ENCODE assay signal across 9 cellular contexts in genomic region chr16:11976850-11977205, GRCh38. TPM values are rescaled to one million over a fixed set of nuclear protein-coding genes. Genes with fewer than 3 reads are reported as not detected.
DNase-seq lines count a peak whose midpoint lies in the region; ATAC-seq, FAIRE-seq and TF ChIP-seq lines count a peak whose summit lies in the region.
"Had no signal": no experiment of that assay in that cellular context is flagged by ENCODE, and none has a peak within 500 bp of the region (broad histone marks: within the 10 kb centered on the region; RNA-seq: fewer than 3 reads in every experiment).

No MANE protein-coding gene starts in this region.

- H3K9ac ChIP-seq in astrocyte (ENCODE audit: low read length) = peak overlapping the region; percentile 96

- H3K36me3 ChIP-seq in astrocyte (ENCODE audit: insufficient read depth, low read length) (no peaks in the 10 kb centered on the region), transverse colon (no peaks in the 10 kb centered on the region)

- H3K27ac ChIP-seq in C4-2B (peak overlapping the region; percentile 75), astrocyte (ENCODE audit: low read depth, low read length) (peak overlapping the region; percentile 54), transverse colon (peak overlapping the region; percentile 85 to 95 (median 92))

- peak overlapping the region; percentile 67 for H2AFZ ChIP-seq in astrocyte (ENCODE audit: low read depth, low read length)

- peak; percentile 5 for ATAC-seq in HG02870 (IDR thresholded peaks at IDR 0.05; ENCODE audit: unreplicated experiment)
- ATAC-seq in GM21825 (IDR thresholded peaks at IDR 0.05; ENCODE audit: unreplicated experiment) = no peak

- H3K4me3 Mint-ChIP-seq in astrocyte (ENCODE audit: unreplicated experiment) = peak overlapping the region; percentile 98

- H3K79me2 ChIP-seq in astrocyte (ENCODE audit: insufficient read depth, low read length) = peaks cover 39% of the 10 kb centered on the region

- peak overlapping the region; percentile 99 for H3K4me2 ChIP-seq in astrocyte (ENCODE audit: low read length)

- H3K9me3 Mint-ChIP-seq in astrocyte (ENCODE audit: unreplicated experiment) = no peaks in the 10 kb centered on the region

- H3K27me3 ChIP-seq in astrocyte (ENCODE audit: insufficient read depth, low read length) (no peaks in the 10 kb centered on the region), transverse colon (no peaks in the 10 kb centered on the region)

- FAIRE-seq in astrocyte (lab: Jason Lieb, UNC) = no peak

- 0 to 2% methylated on average over 8 to 19 of the region's 19 CpGs for WGBS in lower leg skin, 2 donors
- WGBS in transverse colon (ENCODE audit: low coverage in 1 of 2), 2 donors = 0 to 2% methylated on average over 7 to 14 of the region's 19 CpGs

- H3K27ac Mint-ChIP-seq in astrocyte (ENCODE audit: unreplicated experiment) = peak overlapping the region; percentile 84

- TF ChIP-seq POLR2A in lower leg skin (IDR thresholded peaks at IDR 0.05) = no peak
- no peak for TF ChIP-seq POLR2A in transverse colon (IDR thresholded peaks at IDR 0.05)

- H4K20me1 ChIP-seq in astrocyte (ENCODE audit: insufficient read depth, low read length) = peaks cover 12% of the 10 kb centered on the region

- intact Hi-C loops in lower leg skin (cut with DNase I; ENCODE audit: low total_unique reads) = no loop called here
- intact Hi-C loops in transverse colon (cut with DNase I; ENCODE audit: low total_unique reads) = loop anchor here (5.0 kb wide), 1 partner anchor 60 kb away; the partner anchor contains the start of gene GSPT1

- no peak for TF ChIP-seq EP300 in transverse colon (IDR thresholded peaks at IDR 0.05; ENCODE audit: low read depth)

- no peak for TF ChIP-seq CTCF in C4-2B (conservative IDR thresholded peaks at IDR 0.05)
- no peak for TF ChIP-seq CTCF in astrocyte (IDR thresholded peaks at IDR 0.05; ENCODE audit: insufficient read depth, low read depth, low read length)
- TF ChIP-seq CTCF in lower leg skin (IDR thresholded peaks at IDR 0.05) = no peak
- no peak for TF ChIP-seq CTCF in transverse colon (IDR thresholded peaks at IDR 0.05)

- H3K4me1 ChIP-seq in astrocyte (ENCODE audit: insufficient read depth, low read length) = peaks cover 14% of the 10 kb centered on the region
- peaks cover 0 to 28% (median 21%) of the 10 kb centered on the region in 4 donors for H3K4me1 ChIP-seq in transverse colon

- H3K36me3 Mint-ChIP-seq in astrocyte (ENCODE audit: low read depth, unreplicated experiment) = no peaks in the 10 kb centered on the region

- peak overlapping the region; percentile 94 for H3K4me3 ChIP-seq in astrocyte (ENCODE audit: insufficient read depth, low read depth, low read length)
- H3K4me3 ChIP-seq in lower leg skin (ENCODE audit: low read depth, poor library complexity, severe bottlenecking) = peak overlapping the region; percentile 72
- peak overlapping the region; percentile 84 to 100 (median 100) for H3K4me3 ChIP-seq in transverse colon

- H3K4me1 Mint-ChIP-seq in astrocyte (ENCODE audit: low read depth, unreplicated experiment) = peaks cover 7% of the 10 kb centered on the region

- no peaks in the 10 kb centered on the region for H3K27me3 Mint-ChIP-seq in astrocyte (ENCODE audit: low read depth, unreplicated experiment)

- H3K9me3 ChIP-seq in astrocyte (ENCODE audit: insufficient read depth, low read depth, low read length) (no peaks in the 10 kb centered on the region), transverse colon (no peaks in the 10 kb centered on the region)

- DNase-seq in astrocyte (ENCODE audit: low read depth) (no peak), lower leg skin (ENCODE audit: low spot score in 2 of 2) (no peak), transverse colon (no peak), RKO (ENCODE audit: low spot score) (no peak), AML-193 (lab: John Stamatoyannopoulos, UW) (no peak)

- in situ Hi-C loops in transverse colon (cut with MboI; ENCODE audit: low pct_ligation_motif_present in 1 of 4, low pct_unique_long_range_greater_than_20kb in 1 of 4, low sequenced_read_pairs in 3 of 4) = no loop called here

RNA-seq across cellular contexts. Expression of gene SNX29, which starts 0.3 kb away (rescaled TPM):
- total RNA-seq in astrocyte (11.3 and 14.8 TPM in 2 replicates), lower leg skin (10 to 100 TPM; 19.3 to 24.8 (median 23.9) TPM), transverse colon (10 to 100 TPM; 18.1 to 36.3 (median 20.1) TPM)

RNA-seq across cellular contexts. Expression of gene TNFRSF17, which starts 11.8 kb away (rescaled TPM):
- total RNA-seq in astrocyte = not detected in 2 replicates
- not detected for total RNA-seq in lower leg skin
- total RNA-seq in transverse colon = 1 to 10 TPM in 2 of 4 donors, not detected in 2; 1.2 to 6.0 TPM
- total RNA-seq: lung microvascular endothelial cell had no signal

RNA-seq across cellular contexts. Expression of gene NPIPB2, which starts 35.0 kb away (rescaled TPM):
- total RNA-seq in astrocyte (7.8 and 10.3 TPM in 2 replicates), lower leg skin (10 to 100 TPM in 1 of 4 donors, 1 to 10 TPM in 3; 4.1 to 12.9 (median 5.2) TPM), transverse colon (10 to 100 TPM in 3 of 4 donors, 1 to 10 TPM in 1; 8.7 to 92.3 (median 25.2) TPM)
